ENCODE assay signal across 8 cellular contexts in genomic region chr1:192575499-192576189, GRCh38. TPM values are rescaled to one million over a fixed set of nuclear protein-coding genes. Genes with fewer than 3 reads are reported as not detected.
DNase-seq lines count a peak whose midpoint lies in the region; ATAC-seq, FAIRE-seq and TF ChIP-seq lines count a peak whose summit lies in the region.

Gene RGS1, plus strand, starts transcription at chr1:192575773. Its CDS starts 20 bp downstream, at chr1:192575793.

- H4K91ac ChIP-seq in H1 (replicated peaks; ENCODE audit: insufficient read length, low read length), result no peak within 1 kb of the TSS

- TF ChIP-seq EP300 in H1 (IDR thresholded peaks at IDR 0.05; ENCODE audit: borderline replicate concordance in 1 of 2, low read depth in 2 of 2, low read length in 2 of 2), result no peak

- no peak within 1 kb of the TSS; the same call in 1 of the 2 replicates for H2BK12ac ChIP-seq in H1 (ENCODE audit: low read depth, low read length)

- no peaks in the 10 kb centered on the region for H3K79me1 ChIP-seq in H1 (ENCODE audit: low read depth, low read length)

- H3K9ac ChIP-seq in H1 (replicated peaks in 1 of 4; ENCODE audit: extremely low read depth in 1 of 4, low read depth in 3 of 4, low read length in 3 of 4), result no peak within 1 kb of the TSS

- CTCF ChIA-PET in activated CD4-positive, alpha-beta T cell treated with anti-CD3 and anti-CD28 coated beads for 36 hours (lab: Charles Lee), result no interaction called here
- CTCF ChIA-PET in H1 (lab: Charles Lee; ENCODE audit: partially characterized antibody), result no interaction called here

- H3K23ac ChIP-seq in H1 (ENCODE audit: insufficient read length), result no peak within 1 kb of the TSS

- H3K27ac ChIP-seq in H1 (ENCODE audit: low read depth, low read length), result no peak within 1 kb of the TSS
- peak within 1 kb of the TSS in 6 of 8 donors; percentile 19 to 77 (median 58) for H3K27ac ChIP-seq in spleen

- H2BK120ac ChIP-seq in H1 (replicated peaks; ENCODE audit: low read depth, low read length), result no peak within 1 kb of the TSS

- 96% methylated on average over 7 of the region's 7 CpGs; no CpG with 5 or more reads in 1 of the 2 experiments for WGBS in H1 (ENCODE audit: extremely low coverage in 1 of 2, insufficient coverage in 1 of 2, insufficient read length in 1 of 2, insufficient replicate concordance in 2 of 2, low coverage in 1 of 2, low lambda C conversion rate in 2 of 2, missing lambda C conversion rate in 1 of 2), 2 experiments
- WGBS in spleen, 5 donors, result 27 to 43% (median 30%) methylated on average over 7 of the region's 7 CpGs

- H3K9me3 Mint-ChIP-seq in activated CD4-positive, alpha-beta T cell treated with anti-CD3 and anti-CD28 coated beads for 36 hours (ENCODE audit: low read depth), result no peaks in the 10 kb centered on the region
- H3K9me3 Mint-ChIP-seq in type B pancreatic cell, result peaks cover 9% of the 10 kb centered on the region

- H3K9me3 ChIP-seq in H1 (ENCODE audit: insufficient read depth in 2 of 2, low read depth in 1 of 2, low read length in 1 of 2) (no peaks in the 10 kb centered on the region), spleen (peaks cover 0 to 4% (median under 1%) of the 10 kb centered on the region in 8 donors)

- no peak within 1 kb of the TSS for H4K5ac ChIP-seq in H1 (ENCODE audit: insufficient read length, low read depth, low read length)

- no peak within 1 kb of the TSS for H2BK15ac ChIP-seq in H1 (ENCODE audit: low read length)

- POLR2A ChIA-PET in activated CD4-positive, alpha-beta T cell treated with anti-CD3 and anti-CD28 coated beads for 36 hours (lab: Charles Lee), result no interaction called here
- POLR2A ChIA-PET in H1 (lab: Charles Lee; ENCODE audit: partially characterized antibody), result no interaction called here

- H4K20me1 ChIP-seq in H1 (replicated peaks in 1 of 2; ENCODE audit: control insufficient read depth in 1 of 2, insufficient read depth in 2 of 2, low read length in 2 of 2), result no peaks in the 10 kb centered on the region

- peak; percentile 31 for ATAC-seq in Right ventricle myocardium inferior
- ATAC-seq in HG03432 (IDR thresholded peaks at IDR 0.05; ENCODE audit: unreplicated experiment), result peak; percentile 83
- ATAC-seq in activated CD4-positive, alpha-beta T cell treated with anti-CD3 and anti-CD28 coated beads for 36 hours, result peak; percentile 83

- peaks cover 19% of the 10 kb centered on the region for H3K36me3 Mint-ChIP-seq in activated CD4-positive, alpha-beta T cell treated with anti-CD3 and anti-CD28 coated beads for 36 hours (ENCODE audit: low read depth)
- no peaks in the 10 kb centered on the region for H3K36me3 Mint-ChIP-seq in type B pancreatic cell

- H2BK5ac ChIP-seq in H1 (ENCODE audit: low read depth, low read length), result no peak within 1 kb of the TSS

- H3K23me2 ChIP-seq in H1 (ENCODE audit: low read depth, low read length), result no peaks in the 10 kb centered on the region

- peak; percentile 13 for FAIRE-seq in H1 (lab: Jason Lieb, UNC)

- H3K4me3 ChIP-seq in H1 (ENCODE audit: extremely low read depth in 1 of 4, insufficient read depth in 2 of 4, low read depth in 3 of 4, low read length in 4 of 4) (no peak within 1 kb of the TSS), spleen (peak within 1 kb of the TSS in 7 of 8 donors; percentile 4 to 61 (median 19))

- no peaks in the 10 kb centered on the region; a peak in 1 of 7 replicates for H3K4me1 ChIP-seq in H1 (replicated peaks in 1 of 4; ENCODE audit: control insufficient read depth in 3 of 4, insufficient read depth in 4 of 4, low read length in 3 of 4)
- H3K4me1 ChIP-seq in spleen, result peaks cover 0 to 17% (median 5%) of the 10 kb centered on the region in 6 donors

- TF ChIP-seq CTCF in H1 (IDR thresholded peaks at IDR 0.05; ENCODE audit: control extremely low read depth in 1 of 3, insufficient read depth in 1 of 3, low read depth in 1 of 3, low read length in 3 of 3) (no peak), spleen (IDR thresholded peaks at IDR 0.05 in 8 of 11, conservative IDR thresholded peaks at IDR 0.05 in 3 of 11) (no peak), type B pancreatic cell (conservative IDR thresholded peaks at IDR 0.05) (no peak)

- H3K4me3 Mint-ChIP-seq in activated CD4-positive, alpha-beta T cell treated with anti-CD3 and anti-CD28 coated beads for 36 hours, result peak within 1 kb of the TSS; percentile 76
- H3K4me3 Mint-ChIP-seq in type B pancreatic cell, result no peak within 1 kb of the TSS

- H3K27me3 ChIP-seq in H1 (replicated peaks in 1 of 4; ENCODE audit: control insufficient read depth in 3 of 4, extremely low read depth in 1 of 4, insufficient read depth in 3 of 4, low read length in 3 of 4) (no peaks in the 10 kb centered on the region), spleen (replicated peaks in 1 of 7) (no peaks in the 10 kb centered on the region)

- no peaks in the 10 kb centered on the region for H3K79me2 ChIP-seq in H1 (ENCODE audit: control insufficient read depth in 1 of 2, insufficient read depth in 2 of 2, low read length in 2 of 2)

- H3K27me3 Mint-ChIP-seq in activated CD4-positive, alpha-beta T cell treated with anti-CD3 and anti-CD28 coated beads for 36 hours, result no peaks in the 10 kb centered on the region
- no peaks in the 10 kb centered on the region for H3K27me3 Mint-ChIP-seq in type B pancreatic cell

- H3K14ac ChIP-seq in H1 (ENCODE audit: insufficient read length), result no peak within 1 kb of the TSS

- H3K36me3 ChIP-seq in H1 (ENCODE audit: control insufficient read depth in 2 of 4, insufficient read depth in 4 of 4, low read length in 3 of 4) (no peaks in the 10 kb centered on the region), spleen (no peaks in the 10 kb centered on the region)

- no peak within 1 kb of the TSS for H2BK20ac ChIP-seq in H1 (ENCODE audit: low read length)

- H3K4ac ChIP-seq in H1 (replicated peaks; ENCODE audit: insufficient read length, low read depth, low read length), result no peak within 1 kb of the TSS

- no peak within 1 kb of the TSS for H3K18ac ChIP-seq in H1 (ENCODE audit: extremely low read depth, low read length)

- H3K4me1 Mint-ChIP-seq in activated CD4-positive, alpha-beta T cell treated with anti-CD3 and anti-CD28 coated beads for 36 hours, result peaks cover 81% of the 10 kb centered on the region
- peaks cover 22% of the 10 kb centered on the region for H3K4me1 Mint-ChIP-seq in type B pancreatic cell (ENCODE audit: unreplicated experiment)

- intact Hi-C loops in Right ventricle myocardium inferior (cut with DNase I), result no loop called here
- intact Hi-C loops in cardiac septum (cut with DNase I), result no loop called here
- intact Hi-C loops in activated CD4-positive, alpha-beta T cell treated with anti-CD3 and anti-CD28 coated beads for 36 hours (cut with DNase I, micrococcal nuclease), result loop anchor here (1.0 to 10.0 kb wide), 9 partner anchors 24 to 549 kb away; partner anchors contain the start of genes CDC73 (in 1 of the 2) and RGS2 (in 1 of the 2)
- intact Hi-C loops in spleen (cut with DNase I; ENCODE audit: low total_unique reads), result no loop called here

- no peak within 1 kb of the TSS for H4K8ac ChIP-seq in H1 (ENCODE audit: extremely low read depth, insufficient read depth, low read length)

- TF ChIP-seq RAD21 in H1 (IDR thresholded peaks at IDR 0.05 in 1 of 2, conservative IDR thresholded peaks at IDR 0.05 in 1 of 2; ENCODE audit: low read depth in 2 of 2, low read length in 2 of 2), result no peak

- no peak for DNase-seq in Right ventricle myocardium inferior (ENCODE audit: missing footprints)
- DNase-seq in cardiac septum (ENCODE audit: low spot score), result no peak
- peak; percentile 55 for DNase-seq in activated CD4-positive, alpha-beta T cell treated with anti-CD3 and anti-CD28 coated beads for 36 hours
- DNase-seq in H1 (ENCODE audit: low read depth in 1 of 2, low spot score in 2 of 2), result no peak
- DNase-seq in spleen, result peak; percentile 70
- no peak for DNase-seq in SW 1271 (lab: John Stamatoyannopoulos, UW)
- DNase-seq in type B pancreatic cell (ENCODE audit: extremely low spot score, unreplicated experiment), result no peak

- H3K56ac ChIP-seq in H1 (replicated peaks; ENCODE audit: insufficient read length, low read depth, low read length), result no peak within 1 kb of the TSS

- H2AK5ac ChIP-seq in H1 (ENCODE audit: low read depth, low read length), result no peak within 1 kb of the TSS

- TF ChIP-seq POLR2A in H1 (IDR thresholded peaks at IDR 0.05; ENCODE audit: control extremely low read depth in 1 of 2, low read depth in 2 of 2, low read length in 2 of 2) (no peak), spleen (IDR thresholded peaks at IDR 0.05) (peak; percentile 33 to 90 (median 89))

- H3K4me2 ChIP-seq in H1 (ENCODE audit: insufficient read depth in 1 of 2, low read depth in 2 of 2, low read length in 2 of 2), result no peak within 1 kb of the TSS

- 0 out of 2 replicates have a peak within 1 kb of the TSS, but pooled peaks have one; percentile 6 for H2AFZ ChIP-seq in H1 (ENCODE audit: low read length)

- H3K27ac Mint-ChIP-seq in activated CD4-positive, alpha-beta T cell treated with anti-CD3 and anti-CD28 coated beads for 36 hours, result peak within 1 kb of the TSS; percentile 92
- no peak within 1 kb of the TSS for H3K27ac Mint-ChIP-seq in type B pancreatic cell

TF ChIP-seq in H1, 55 proteins besides CTCF, POLR2A, EP300 and RAD21 (continues in another document):
- TF ChIP-seq GABPA (IDR thresholded peaks at IDR 0.05; ENCODE audit: borderline replicate concordance, insufficient read depth, low read length) (no peak), USF2 (IDR thresholded peaks at IDR 0.05; ENCODE audit: low read length) (no peak)

RNA-seq across cellular contexts. Expression of gene RGS1, which starts in this region (rescaled TPM):
- total RNA-seq in Right ventricle myocardium inferior (0.32 TPM), cardiac septum (2.6 TPM), spleen (100 to 1,000 TPM in 2 of 7 donors, 10 to 100 TPM in 5; 27.0 to 261 (median 83.3) TPM), type B pancreatic cell (ENCODE audit: low replicate concordance) (1.1 and 1.2 TPM in 2 replicates)
- 10 to 100 TPM; 12.0 to 13.6 TPM for total RNA-seq in activated CD4-positive, alpha-beta T cell treated with anti-CD3 and anti-CD28 coated beads for 36 hours
- not detected in 2 replicates for total RNA-seq in H1 (2021; fragmentation: NEBNext Ultra II Directional; extraction: Animal tissue kit (Norgen Biotek cat#: 25700))
- polyA plus RNA-seq in H1 (2011; rRNA removed) (not detected in 2 replicates), spleen (10 to 100 TPM; 15.9 to 73.2 (median 24.0) TPM)
- not detected for polyA plus RNA-seq in H1 (2011; cell fraction: cytosol; rRNA removed)
- not detected for polyA plus RNA-seq in H1 (2011; cell fraction: nucleus; rRNA removed)
- not detected in 4 replicates for polyA plus RNA-seq in H1 (2012, experiment 1 of 2)
- polyA plus RNA-seq in H1 (2012, experiment 2 of 2), result not detected
- polyA plus RNA-seq in H1 (2013, experiment 1 of 2), result not detected
- polyA plus RNA-seq in H1 (2013, experiment 2 of 2), result not detected
- not detected in 2 replicates for polyA minus RNA-seq in H1 (2011; rRNA and poly(A)+ RNA removed)
- polyA minus RNA-seq in H1 (2011; cell fraction: cytosol; rRNA and poly(A)+ RNA removed), result not detected
- polyA minus RNA-seq in H1 (2011; cell fraction: nucleus; rRNA and poly(A)+ RNA removed), result not detected

Comparison
In these comparisons a context has a peak if more than half of its experiments do, and no peak if none do; other contexts are left out.
1. RNA of gene RGS1 (polyA plus RNA-seq): 15.9 to 73.2 TPM in spleen; not detected in H1; every median in the first group is over 10 times any median in the second.
2. Peak in ATAC-seq in Right ventricle myocardium inferior; RNA of the gene not detected or under 1 TPM.
3. ATAC-seq: peak in every context shown above with its lines; median percentile 83 in HG03432; 83 in activated CD4-positive, alpha-beta T cell treated with anti-CD3 and anti-CD28 coated beads for 36 hours; 31 in Right ventricle myocardium inferior.
4. DNase-seq: peak in activated CD4-positive, alpha-beta T cell treated with anti-CD3 and anti-CD28 coated beads for 36 hours (single experiment) and spleen (single experiment); none in Right ventricle myocardium inferior (single experiment), cardiac septum (single experiment), H1 (0 of 2), SW 1271 (0 of 2) and type B pancreatic cell (single experiment).
5. H3K4me3 ChIP-seq: peak in spleen (7 of 8); none in H1 (0 of 4).
6. POLR2A ChIP-seq: peak in spleen (3 of 3); none in H1 (0 of 2).
7. intact Hi-C loops: an anchor here in activated CD4-positive, alpha-beta T cell treated with anti-CD3 and anti-CD28 coated beads for 36 hours (1.0 to 10.0 kb wide); none called in Right ventricle myocardium inferior, cardiac septum and spleen.